14 cellular contexts compared by ENCODE assay signal in genomic region chr12:105783983-105784947, GRCh38.
A peak's percentile ranks its signal among the peaks of the same experiment; 100 is the strongest.
DNase-seq lines count a peak whose midpoint lies in the region; ATAC-seq and TF ChIP-seq lines count a peak whose summit lies in the region.
"Had no signal": no experiment of that assay in that cellular context is flagged by ENCODE, and none has a peak within 500 bp of the region (broad histone marks: within the 10 kb centered on the region; RNA-seq: fewer than 3 reads in every experiment).

No MANE protein-coding gene starts in this region.

- ATAC-seq in GM19452 (IDR thresholded peaks at IDR 0.05; ENCODE audit: unreplicated experiment) (peak; percentile 90), HG03354 (IDR thresholded peaks at IDR 0.05; ENCODE audit: poor library complexity, severe bottlenecking, unreplicated experiment) (peak; percentile 88)

- no peak for TF ChIP-seq CTCF in GM10248 (IDR thresholded peaks at IDR 0.05; ENCODE audit: control extremely low read depth, extremely low read depth, low read depth, missing control alignments)
- no peak for TF ChIP-seq CTCF in mesothelial cell of epicardium (IDR thresholded peaks at IDR 0.05; ENCODE audit: unreplicated experiment)
- no peak for TF ChIP-seq CTCF in WERI-Rb-1 (IDR thresholded peaks at IDR 0.05; ENCODE audit: low read depth, low read length)
- no peak for TF ChIP-seq CTCF in testis (IDR thresholded peaks at IDR 0.05)

- no peaks in the 10 kb centered on the region for H3K27me3 Mint-ChIP-seq in mesothelial cell of epicardium (ENCODE audit: low read depth)
- peaks cover 4% of the 10 kb centered on the region for H3K27me3 Mint-ChIP-seq in activated CD4-positive, alpha-beta T cell treated with anti-CD3 and anti-CD28 coated beads, Interleukin-2, amount 10 ng/mL, durations not matched to agents 24 days and 14 days
- H3K27me3 Mint-ChIP-seq: brain had no signal

- H3K27me3 ChIP-seq in WERI-Rb-1 (ENCODE audit: insufficient read depth, low read depth, severe bottlenecking) (no peaks in the 10 kb centered on the region), testis (no peaks in the 10 kb centered on the region)
- H3K27me3 ChIP-seq: Peyer's patch, tibial nerve had no signal

- H3K36me3 Mint-ChIP-seq in mesothelial cell of epicardium, result peaks cover under 1% of the 10 kb centered on the region
- no peaks in the 10 kb centered on the region for H3K36me3 Mint-ChIP-seq in activated CD4-positive, alpha-beta T cell treated with anti-CD3 and anti-CD28 coated beads, Interleukin-2, amount 10 ng/mL, durations not matched to agents 24 days and 14 days (ENCODE audit: low read depth)
- H3K36me3 Mint-ChIP-seq: brain, naive B cell had no signal

- H3K4me3 Mint-ChIP-seq in mesothelial cell of epicardium, result no peak overlapping the region
- H3K4me3 Mint-ChIP-seq in activated CD4-positive, alpha-beta T cell treated with anti-CD3 and anti-CD28 coated beads, Interleukin-2, amount 10 ng/mL, durations not matched to agents 24 days and 14 days, result no peak overlapping the region
- H3K4me3 Mint-ChIP-seq: brain, naive B cell had no signal

- H3K9me3 ChIP-seq in WERI-Rb-1 (ENCODE audit: severe bottlenecking) (no peaks in the 10 kb centered on the region), testis (no peaks in the 10 kb centered on the region)
- H3K9me3 ChIP-seq: Peyer's patch had no signal

- intact Hi-C loops in testis (cut with DNase I; ENCODE audit: low total_unique reads), result no loop called here
- intact Hi-C loops in activated CD4-positive, alpha-beta T cell treated with anti-CD3 and anti-CD28 coated beads, Interleukin-2, amount 10 ng/mL, durations not matched to agents 24 days and 14 days (cut with micrococcal nuclease), result no loop called here

- peak; percentile 17 for DNase-seq in GM10248 (ENCODE audit: extremely low spot score)
- DNase-seq in dermis blood vessel endothelial cell, result peak; percentile 32
- DNase-seq in mesothelial cell of epicardium (ENCODE audit: low spot score in 2 of 2, unreplicated experiment in 2 of 2), result no peak
- DNase-seq in WERI-Rb-1, result no peak
- no peak for DNase-seq in testis
- no peak for DNase-seq in activated CD4-positive, alpha-beta T cell treated with anti-CD3 and anti-CD28 coated beads, Interleukin-2, amount 10 ng/mL, durations not matched to agents 24 days and 14 days
- DNase-seq: activated CD4-positive, alpha-beta T cell treated with anti-CD3 and anti-CD28 coated beads, Interleukin-2, amount 50 U/mL, for 1 hour; foreskin melanocyte; naive B cell; Peyer's patch had no signal

- H3K4me1 Mint-ChIP-seq in mesothelial cell of epicardium, result no peaks in the 10 kb centered on the region
- peaks cover 6% of the 10 kb centered on the region for H3K4me1 Mint-ChIP-seq in activated CD4-positive, alpha-beta T cell treated with anti-CD3 and anti-CD28 coated beads, Interleukin-2, amount 10 ng/mL, durations not matched to agents 24 days and 14 days
- H3K4me1 Mint-ChIP-seq: brain had no signal

- no peak for TF ChIP-seq POLR2A in testis (IDR thresholded peaks at IDR 0.05)

- H3K27ac ChIP-seq in WERI-Rb-1 (no peak overlapping the region), testis (no peak overlapping the region)
- H3K27ac ChIP-seq: Peyer's patch, tibial nerve had no signal

- WGBS in testis, 2 donors, result 78 to 81% methylated on average over 8 of the region's 8 CpGs

- no peaks in the 10 kb centered on the region for H3K4me1 ChIP-seq in testis

- H3K36me3 ChIP-seq in WERI-Rb-1, result no peaks in the 10 kb centered on the region
- H3K36me3 ChIP-seq in testis (ENCODE audit: low read depth, missing control alignments), result no peaks in the 10 kb centered on the region
- H3K36me3 ChIP-seq: Peyer's patch, tibial nerve had no signal

- peaks cover 7% of the 10 kb centered on the region for H3K9me3 Mint-ChIP-seq in mesothelial cell of epicardium
- no peaks in the 10 kb centered on the region for H3K9me3 Mint-ChIP-seq in activated CD4-positive, alpha-beta T cell treated with anti-CD3 and anti-CD28 coated beads, Interleukin-2, amount 10 ng/mL, durations not matched to agents 24 days and 14 days

- H3K4me3 ChIP-seq in WERI-Rb-1 (ENCODE audit: low read depth, low read length) (no peak overlapping the region), testis (no peak overlapping the region)
- H3K4me3 ChIP-seq: Peyer's patch, tibial nerve had no signal

- POLR2A ChIA-PET in GM10248 (lab: Yijun Ruan, JAX), result no interaction called here

- CTCF ChIA-PET in GM10248 (lab: Yijun Ruan, JAX), result interaction anchor here (0.8 kb wide), 1 partner anchor 80 kb away, joined by 3 read pairs; no protein-coding TSS in a partner anchor

- H3K27ac Mint-ChIP-seq in mesothelial cell of epicardium, result no peak overlapping the region
- no peak overlapping the region for H3K27ac Mint-ChIP-seq in activated CD4-positive, alpha-beta T cell treated with anti-CD3 and anti-CD28 coated beads, Interleukin-2, amount 10 ng/mL, durations not matched to agents 24 days and 14 days
- H3K27ac Mint-ChIP-seq: brain had no signal

Comparison
In these comparisons a context has a peak if more than half of its experiments do, and no peak if none do; other contexts are left out.
1. DNase-seq: peak in GM10248 (single experiment) and dermis blood vessel endothelial cell (single experiment); none in mesothelial cell of epicardium (0 of 2), WERI-Rb-1 (single experiment), testis (single experiment) and activated CD4-positive, alpha-beta T cell treated with anti-CD3 and anti-CD28 coated beads, Interleukin-2, amount 10 ng/mL, durations not matched to agents 24 days and 14 days (single experiment).